ENCODE assay signal across 1 cellular context in the genomic region with DNA sequence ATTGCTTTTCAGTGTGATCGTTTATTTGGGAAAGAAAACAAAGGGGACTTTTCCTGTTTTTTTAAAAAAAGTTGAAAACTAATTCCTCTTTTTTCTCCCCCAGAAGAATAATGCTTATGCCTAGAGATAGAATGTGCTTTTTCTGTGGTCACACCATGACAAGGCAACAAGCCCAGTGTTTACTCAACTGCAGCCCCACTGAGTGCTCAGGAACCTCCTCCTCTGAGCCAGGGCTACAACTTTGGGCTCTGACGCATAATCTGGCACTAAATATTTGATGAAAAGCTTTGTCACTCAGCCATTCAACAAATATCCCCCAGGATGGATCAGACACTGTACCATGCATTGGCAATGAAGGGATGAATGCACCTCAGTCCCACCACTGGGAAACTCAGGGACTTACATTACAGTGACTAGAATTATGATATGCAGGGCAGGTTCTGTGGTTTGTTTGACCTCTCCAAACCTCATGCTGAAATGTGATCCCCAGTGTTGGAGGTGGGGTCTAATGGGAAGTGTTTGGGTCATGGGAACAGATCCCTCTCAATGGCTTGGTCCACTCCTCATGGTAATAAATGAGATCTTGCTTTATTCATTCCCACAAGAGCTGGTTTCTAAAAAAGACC.
TF ChIP-seq lines count a peak whose summit lies in the region.

No MANE protein-coding gene starts in this region.

TF ChIP-seq in SK-N-SH treated with all-trans-retinoic acid at 6 μM for 48 hours, 23 proteins besides CTCF, POLR2A, EP300 and RAD21 (continued from another document):
- TF ChIP-seq, protein P1, sequence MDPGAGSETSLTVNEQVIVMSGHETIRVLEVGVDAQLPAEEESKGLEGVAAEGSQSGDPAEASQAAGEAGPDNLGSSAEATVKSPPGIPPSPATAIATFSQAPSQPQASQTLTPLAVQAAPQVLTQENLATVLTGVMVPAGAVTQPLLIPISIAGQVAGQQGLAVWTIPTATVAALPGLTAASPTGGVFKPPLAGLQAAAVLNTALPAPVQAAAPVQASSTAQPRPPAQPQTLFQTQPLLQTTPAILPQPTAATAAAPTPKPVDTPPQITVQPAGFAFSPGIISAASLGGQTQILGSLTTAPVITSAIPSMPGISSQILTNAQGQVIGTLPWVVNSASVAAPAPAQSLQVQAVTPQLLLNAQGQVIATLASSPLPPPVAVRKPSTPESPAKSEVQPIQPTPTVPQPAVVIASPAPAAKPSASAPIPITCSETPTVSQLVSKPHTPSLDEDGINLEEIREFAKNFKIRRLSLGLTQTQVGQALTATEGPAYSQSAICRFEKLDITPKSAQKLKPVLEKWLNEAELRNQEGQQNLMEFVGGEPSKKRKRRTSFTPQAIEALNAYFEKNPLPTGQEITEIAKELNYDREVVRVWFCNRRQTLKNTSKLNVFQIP (CRISPR knock-in tag; IDR thresholded peaks at IDR 0.05; ENCODE audit: borderline replicate concordance, low read depth), result no peak
- TF ChIP-seq ZFP30 (CRISPR knock-in tag; IDR thresholded peaks at IDR 0.05), result no peak
